8 cellular contexts compared by ENCODE assay signal in the genomic region with DNA sequence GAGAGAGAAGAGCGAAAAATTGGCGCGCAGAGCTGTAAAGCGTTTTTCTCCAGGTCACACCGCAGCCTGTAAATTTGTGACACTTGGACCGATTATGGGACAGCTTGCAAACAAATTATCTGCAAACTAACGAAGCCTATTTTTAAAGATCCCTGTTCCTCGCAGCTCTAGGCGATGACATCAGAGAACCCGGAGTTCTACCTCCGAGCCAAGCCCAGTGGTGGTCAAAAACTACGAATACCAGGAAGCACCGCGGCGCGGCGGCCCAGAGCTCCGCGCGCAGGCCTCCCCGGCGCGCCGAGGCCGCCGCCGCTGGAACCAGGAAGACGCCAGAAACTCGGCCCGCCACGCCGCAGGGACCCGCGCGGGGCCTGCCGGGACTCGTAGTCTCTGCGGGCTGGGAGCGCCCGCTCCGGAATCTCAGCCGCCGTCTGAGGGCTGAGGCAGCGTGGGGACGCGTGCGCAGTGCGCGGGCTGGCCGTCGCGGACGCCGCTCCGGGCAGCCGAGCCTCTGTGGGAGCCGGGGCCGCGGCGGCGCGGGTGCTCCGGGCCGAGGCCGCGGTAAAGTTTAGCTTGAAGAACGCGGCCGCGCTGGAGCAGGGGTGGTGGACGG. TPM values are rescaled to one million over a fixed set of nuclear protein-coding genes. Genes with fewer than 3 reads are reported as not detected.
DNase-seq lines count a peak whose midpoint lies in the region; ATAC-seq and TF ChIP-seq lines count a peak whose summit lies in the region.

A gene (plus strand): TSS at position 463 of the 613 bp plus-strand sequence. CDS start 18,493 bp downstream, outside the sequence.

- no peaks in the 10 kb centered on the region for H3K9me3 Mint-ChIP-seq in osteocyte (ENCODE audit: unreplicated experiment)

- TF ChIP-seq CTCF in osteocyte (IDR thresholded peaks at IDR 0.05) (no peak), testis (IDR thresholded peaks at IDR 0.05) (peak in 2 of 3 experiments; percentile 11 to 13)

- ATAC-seq in HG02571 (IDR thresholded peaks at IDR 0.05; ENCODE audit: unreplicated experiment) = peak; percentile 73
- ATAC-seq in Right ventricle myocardium superior (ENCODE audit: poor library complexity) = peak; percentile 90

- peak; percentile 17 for TF ChIP-seq POLR2A in testis (IDR thresholded peaks at IDR 0.05)

- H3K27me3 Mint-ChIP-seq in osteocyte (ENCODE audit: unreplicated experiment) = no peaks in the 10 kb centered on the region

- H3K4me3 Mint-ChIP-seq in osteocyte (ENCODE audit: unreplicated experiment) = peak within 1 kb of the TSS; percentile 94

- no peaks in the 10 kb centered on the region for H3K27me3 ChIP-seq in adipocyte (replicated peaks; ENCODE audit: control insufficient read depth, insufficient read depth, low read length)
- H3K27me3 ChIP-seq in testis = no peaks in the 10 kb centered on the region

- intact Hi-C loops in Right ventricle myocardium superior (cut with DNase I) = no loop called here
- intact Hi-C loops in testis (cut with DNase I; ENCODE audit: low total_unique reads) = no loop called here

- H3K27ac Mint-ChIP-seq in osteocyte (ENCODE audit: unreplicated experiment) = peak within 1 kb of the TSS; percentile 93

- peaks cover 15% of the 10 kb centered on the region for H3K4me1 ChIP-seq in adipocyte (ENCODE audit: control insufficient read depth, insufficient read depth, low read length)
- peaks cover 10% of the 10 kb centered on the region for H3K4me1 ChIP-seq in testis

- peak within 1 kb of the TSS; percentile 92 for H3K9ac ChIP-seq in adipocyte (ENCODE audit: low read length)

- H3K27ac ChIP-seq in testis = peak within 1 kb of the TSS; percentile 82 to 96

- peak within 1 kb of the TSS; percentile 95 for H3K4me3 ChIP-seq in adipocyte (ENCODE audit: low read length)
- peak within 1 kb of the TSS; percentile 76 to 89 for H3K4me3 ChIP-seq in testis

- no peaks in the 10 kb centered on the region for H3K9me3 ChIP-seq in adipocyte (ENCODE audit: control insufficient read depth, low read length)
- no peaks in the 10 kb centered on the region for H3K9me3 ChIP-seq in testis

- H3K36me3 Mint-ChIP-seq in osteocyte (ENCODE audit: unreplicated experiment) = peaks cover 5% of the 10 kb centered on the region

- H3K36me3 ChIP-seq in adipocyte (ENCODE audit: control insufficient read depth, insufficient read depth, low read length, severe bottlenecking) = no peaks in the 10 kb centered on the region
- no peaks in the 10 kb centered on the region for H3K36me3 ChIP-seq in testis (ENCODE audit: low read depth, missing control alignments)

- WGBS in testis, 2 donors = 0 to 1% methylated on average over 34 to 46 of the region's 71 CpGs

- H3K4me1 Mint-ChIP-seq in osteocyte (ENCODE audit: unreplicated experiment) = peaks cover 39% of the 10 kb centered on the region

- DNase-seq in GF-D8 (lab: John Stamatoyannopoulos, UW) (peak; percentile 75), NCI-H1048 (lab: John Stamatoyannopoulos, UW) (peak; percentile 84), SW480 (ENCODE audit: low spot score) (peak; percentile 93), adipocyte (ENCODE audit: low read depth) (peak; percentile 98), Right ventricle myocardium superior (peak; percentile 98), osteocyte (ENCODE audit: extremely low spot score, unreplicated experiment) (peak; percentile 99), testis (peak; percentile 96)

RNA-seq across cellular contexts. Expression of the gene that starts here (rescaled TPM):
- total RNA-seq in Right ventricle myocardium superior (74.4 TPM), osteocyte (62.8 and 66.9 TPM in 2 replicates), testis (10 to 100 TPM; 27.6 to 35.7 TPM)
- polyA plus RNA-seq in testis (ENCODE audit: insufficient read depth, low read depth, low replicate concordance) = 66.6 TPM

Comparison
In these comparisons a context has a peak if more than half of its experiments do, and no peak if none do; other contexts are left out.
1. Peak in every context shown above with its lines: DNase-seq, ATAC-seq, H3K4me3 ChIP-seq and H3K27ac ChIP-seq.